ENCODE assay signal across 1 cellular context in genomic region chr2:85355521-85355920, GRCh38.
TF ChIP-seq lines count a peak whose summit lies in the region.

No MANE protein-coding gene starts in this region.

TF ChIP-seq in HepG2, 621 proteins besides CTCF, POLR2A, EP300 and RAD21:
- TF ChIP-seq YY1 (IDR thresholded peaks at IDR 0.05; ENCODE audit: insufficient read depth, insufficient replicate concordance, low read depth, low read length) = peak; percentile 14
- no peak for TF ChIP-seq CBFB (CRISPR knock-in tag; IDR thresholded peaks at IDR 0.05)
- peak; percentile 38; the same call in 1 of the 2 replicates for TF ChIP-seq ZNF770 (CRISPR knock-in tag; IDR thresholded peaks at IDR 0.05)
- TF ChIP-seq FOXO4 (CRISPR knock-in tag; conservative IDR thresholded peaks at IDR 0.05) = 0 out of 2 replicates have a peak, but pooled peaks have one; percentile 5
